18 cellular contexts compared by ENCODE assay signal in the genomic region with DNA sequence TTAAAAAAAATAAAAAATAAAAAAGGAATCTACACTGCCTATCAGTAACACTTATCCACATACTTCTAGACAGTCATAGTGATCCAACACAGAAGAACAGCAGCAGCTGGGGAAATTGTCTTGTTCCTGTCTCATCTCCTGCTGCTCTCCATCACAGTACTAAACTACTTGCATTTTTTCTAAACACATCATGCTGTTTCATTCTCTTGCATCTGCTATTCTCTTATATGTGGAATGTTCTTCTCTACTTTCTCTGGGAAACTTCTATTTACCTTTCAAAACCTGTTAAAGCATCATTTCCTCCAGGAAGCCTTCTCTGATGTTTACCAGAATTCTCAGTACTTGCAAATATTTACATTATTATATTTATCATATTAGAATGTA. TPM values are rescaled to one million over a fixed set of nuclear protein-coding genes. Genes with fewer than 3 reads are reported as not detected.
DNase-seq lines count a peak whose midpoint lies in the region; ATAC-seq and TF ChIP-seq lines count a peak whose summit lies in the region.
"Had no signal": no experiment of that assay in that cellular context is flagged by ENCODE, and none has a peak within 500 bp of the region (broad histone marks: within the 10 kb centered on the region; RNA-seq: fewer than 3 reads in every experiment).

No MANE protein-coding gene starts in this region.

- ATAC-seq in left lung, result peak; percentile 31
- ATAC-seq in stimulated activated effector memory CD8-positive, alpha-beta T cell treated with anti-CD3 and anti-CD28 coated beads, Interleukin-12 subunit alpha, Interleukin-12 subunit beta, amount 100 ng/mL, for 72 hours, result no peak
- no peak for ATAC-seq in body of pancreas

- H3K9me2 ChIP-seq in Loucy (replicated peaks; ENCODE audit: low read depth, low read length), result no peaks in the 10 kb centered on the region

- peaks cover 12% of the 10 kb centered on the region for H3F3A ChIP-seq in Loucy (ENCODE audit: low read depth)

- no peaks in the 10 kb centered on the region for H4K20me1 ChIP-seq in Loucy (ENCODE audit: insufficient read depth, low read length, poor library complexity, severe bottlenecking)

- no peak overlapping the region for H3K4me3 Mint-ChIP-seq in stimulated activated effector memory CD8-positive, alpha-beta T cell treated with anti-CD3 and anti-CD28 coated beads, Interleukin-12 subunit alpha, Interleukin-12 subunit beta, amount 100 ng/mL, for 72 hours
- H3K4me3 Mint-ChIP-seq: mesothelial cell of epicardium had no signal

- H2AFZ ChIP-seq in Loucy (ENCODE audit: low read length), result no peak overlapping the region
- H2AFZ ChIP-seq: parathyroid adenoma had no signal

- H3K27ac ChIP-seq in left lung (no peak overlapping the region), body of pancreas (no peak overlapping the region)
- H3K27ac ChIP-seq: parathyroid adenoma, thyroid gland had no signal

- H3K9me3 ChIP-seq in Loucy (ENCODE audit: insufficient read depth, low read depth, low read length), result no peaks in the 10 kb centered on the region
- no peaks in the 10 kb centered on the region for H3K9me3 ChIP-seq in left lung
- H3K9me3 ChIP-seq in body of pancreas, result no peaks in the 10 kb centered on the region
- H3K9me3 ChIP-seq: thyroid gland had no signal

- H3K79me2 ChIP-seq in Loucy (ENCODE audit: insufficient read depth, low read length), result peaks cover 9% of the 10 kb centered on the region; the same call in 1 of the 2 replicates

- intact Hi-C loops in left lung (cut with DNase I), result no loop called here
- intact Hi-C loops in body of pancreas (cut with DNase I), result no loop called here

- peak overlapping the region; percentile 40 for H3K9ac ChIP-seq in Loucy (ENCODE audit: low read depth, low read length, poor library complexity, severe bottlenecking)
- H3K9ac ChIP-seq: parathyroid adenoma had no signal

- H3K27me3 ChIP-seq in Loucy (ENCODE audit: insufficient read depth, low read length, poor library complexity, severe bottlenecking), result no peaks in the 10 kb centered on the region
- no peaks in the 10 kb centered on the region for H3K27me3 ChIP-seq in left lung
- H3K27me3 ChIP-seq in body of pancreas, result no peaks in the 10 kb centered on the region
- H3K27me3 ChIP-seq: thyroid gland had no signal

- H3K36me3 Mint-ChIP-seq in stimulated activated effector memory CD8-positive, alpha-beta T cell treated with anti-CD3 and anti-CD28 coated beads, Interleukin-12 subunit alpha, Interleukin-12 subunit beta, amount 100 ng/mL, for 72 hours, result no peaks in the 10 kb centered on the region

- TF ChIP-seq CTCF in AG10803 (conservative IDR thresholded peaks at IDR 0.05; ENCODE audit: low read length) (no peak), Loucy (conservative IDR thresholded peaks at IDR 0.05; ENCODE audit: low read length) (no peak), left lung (IDR thresholded peaks at IDR 0.05) (no peak), body of pancreas (IDR thresholded peaks at IDR 0.05) (no peak)

- H3K4me2 ChIP-seq in Loucy (ENCODE audit: low read depth, low read length, poor library complexity, severe bottlenecking), result peak overlapping the region; percentile 42

- H3K4me1 ChIP-seq in Loucy (ENCODE audit: insufficient read depth, low read length, poor library complexity, severe bottlenecking) (peaks cover 53% of the 10 kb centered on the region), left lung (peaks cover 4 to 26% of the 10 kb centered on the region in 2 donors), body of pancreas (peaks cover 18% of the 10 kb centered on the region)
- H3K4me1 ChIP-seq: parathyroid adenoma had no signal

- H3K36me3 ChIP-seq in Loucy (ENCODE audit: insufficient read depth, low read length), result no peaks in the 10 kb centered on the region
- H3K36me3 ChIP-seq in left lung, result peaks cover 0 to 5% of the 10 kb centered on the region in 2 donors
- H3K36me3 ChIP-seq in body of pancreas (replicated peaks in 1 of 2; ENCODE audit: insufficient read depth in 1 of 2, low read depth in 2 of 2), result no peaks in the 10 kb centered on the region
- H3K36me3 ChIP-seq: thyroid gland had no signal

- DNase-seq in AG10803 (ENCODE audit: low read depth) (peak; percentile 84), dedifferentiated amniotic fluid mesenchymal stem cell (ENCODE audit: extremely low spot score) (peak; percentile 65), left lung (no peak), Ammon's horn (ENCODE audit: low spot score) (no peak), body of pancreas (no peak), globus pallidus (ENCODE audit: low spot score) (no peak)
- DNase-seq in stimulated activated effector memory CD8-positive, alpha-beta T cell treated with anti-CD3 and anti-CD28 coated beads, Interleukin-12 subunit alpha, Interleukin-12 subunit beta, amount 100 ng/mL, for 72 hours (ENCODE audit: low spot score in 2 of 2), result no peak
- DNase-seq: activated naive CD4-positive, alpha-beta T cell treated with Interleukin-2 at 50 U/mL for 16 hours; caudate nucleus; DMS79 treated with DMSO at 0.1 percent for 48 hours; NCI-H1694 treated with DMSO at 0.1 percent for 48 hours; NCI-H526; Right ventricle myocardium superior; stimulated activated CD4-positive, alpha-beta T cell treated with anti-CD3 and anti-CD28 coated beads, Interleukin-15, amount 100 ng/mL, for 24 hours; thyroid gland had no signal

- H3K27ac Mint-ChIP-seq in stimulated activated effector memory CD8-positive, alpha-beta T cell treated with anti-CD3 and anti-CD28 coated beads, Interleukin-12 subunit alpha, Interleukin-12 subunit beta, amount 100 ng/mL, for 72 hours, result no peak overlapping the region
- H3K27ac Mint-ChIP-seq: mesothelial cell of epicardium had no signal

- no peaks in the 10 kb centered on the region for H3K9me3 Mint-ChIP-seq in stimulated activated effector memory CD8-positive, alpha-beta T cell treated with anti-CD3 and anti-CD28 coated beads, Interleukin-12 subunit alpha, Interleukin-12 subunit beta, amount 100 ng/mL, for 72 hours

- no peak for TF ChIP-seq POLR2A in body of pancreas (IDR thresholded peaks at IDR 0.05)

- peaks cover 27% of the 10 kb centered on the region for H3K4me1 Mint-ChIP-seq in stimulated activated effector memory CD8-positive, alpha-beta T cell treated with anti-CD3 and anti-CD28 coated beads, Interleukin-12 subunit alpha, Interleukin-12 subunit beta, amount 100 ng/mL, for 72 hours

- no peak overlapping the region for H3K4me3 ChIP-seq in AG10803 (ENCODE audit: low read length)
- no peak overlapping the region for H3K4me3 ChIP-seq in Loucy (ENCODE audit: low read length, poor library complexity, severe bottlenecking)
- no peak overlapping the region for H3K4me3 ChIP-seq in left lung
- H3K4me3 ChIP-seq in body of pancreas, result no peak overlapping the region
- H3K4me3 ChIP-seq: thyroid gland had no signal

RNA-seq across cellular contexts. Expression of gene ATF7, which starts 57.0 kb away (rescaled TPM):
- 10 to 100 TPM; 48.7 to 58.5 TPM for total RNA-seq in left lung
- 10 to 100 TPM; 12.9 to 21.3 TPM for total RNA-seq in body of pancreas

Comparison
In these comparisons a context has a peak if more than half of its experiments do, and no peak if none do; other contexts are left out.
1. DNase-seq: peak in AG10803 (single experiment) and dedifferentiated amniotic fluid mesenchymal stem cell (single experiment); none in left lung (0 of 2), stimulated activated effector memory CD8-positive, alpha-beta T cell treated with anti-CD3 and anti-CD28 coated beads, Interleukin-12 subunit alpha, Interleukin-12 subunit beta, amount 100 ng/mL, for 72 hours (0 of 2), Ammon's horn (single experiment), body of pancreas (0 of 4) and globus pallidus (single experiment).